ENCODE assay signal across 8 cellular contexts in genomic region chr20:26009402-26010223, GRCh38.
DNase-seq lines count a peak whose midpoint lies in the region; ATAC-seq lines count a peak whose summit lies in the region.

No MANE protein-coding gene starts in this region.

- ATAC-seq in GM18858 (IDR thresholded peaks at IDR 0.05; ENCODE audit: unreplicated experiment): peak; percentile 73

- DNase-seq in AG08396 (ENCODE audit: low spot score) (peak; percentile 68), NCI-H2227 (lab: John Stamatoyannopoulos, UW; ENCODE audit: unreplicated experiment) (peak; percentile 96), astrocyte of the hippocampus (ENCODE audit: low read depth, low spot score) (peak; percentile 95), germinal center (ENCODE audit: low spot score) (peak; percentile 13), mucosa of gallbladder (ENCODE audit: low spot score) (peak; percentile 95)
- DNase-seq in activated CD4-positive, alpha-beta T cell treated with anti-CD3 and anti-CD28 coated beads for 1 hour: peak; percentile 39
- DNase-seq in stimulated activated CD4-positive, alpha-beta T cell treated with anti-CD3 and anti-CD28 coated beads, Interleukin-2, amount 100 ng/mL, for 24 hours: peak; percentile 67 to 74

Comparison
In these comparisons a context has a peak if more than half of its experiments do, and no peak if none do; other contexts are left out.
1. Peak in every context shown above with its lines: DNase-seq and ATAC-seq.
2. DNase-seq: peak in every context shown above with its lines; median percentile 96 in NCI-H2227; 95 in astrocyte of the hippocampus; 95 in mucosa of gallbladder; 70 in stimulated activated CD4-positive, alpha-beta T cell treated with anti-CD3 and anti-CD28 coated beads, Interleukin-2, amount 100 ng/mL, for 24 hours; 68 in AG08396; 39 in activated CD4-positive, alpha-beta T cell treated with anti-CD3 and anti-CD28 coated beads for 1 hour; 13 in germinal center.